26 cellular contexts compared by ENCODE assay signal in the genomic region with DNA sequence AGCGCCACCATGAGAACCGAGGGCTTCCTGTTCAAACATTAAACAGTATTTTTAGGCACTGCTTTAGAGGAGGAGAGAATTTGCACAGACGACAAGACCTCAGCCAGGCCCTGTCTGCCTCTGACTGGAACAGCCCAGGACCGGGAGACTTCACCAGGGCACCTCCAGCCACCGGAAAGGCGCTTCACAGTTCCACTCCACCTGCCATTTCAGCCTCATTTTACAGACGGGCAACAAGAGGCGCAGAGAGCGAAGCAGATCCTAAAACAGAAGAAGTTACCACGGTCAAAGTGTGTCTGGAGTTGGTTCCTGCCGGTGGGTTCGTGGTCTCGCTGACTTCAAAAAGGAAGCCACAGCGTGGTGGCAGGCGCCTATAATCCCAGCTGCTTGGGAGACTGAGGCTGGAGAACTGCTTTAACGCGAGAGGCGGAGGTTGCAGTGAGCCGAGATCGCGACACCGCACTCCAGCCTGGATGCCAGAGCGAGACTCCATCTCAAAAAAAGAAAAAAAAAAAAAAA. TPM values are rescaled to one million over a fixed set of nuclear protein-coding genes. Genes with fewer than 3 reads are reported as not detected.
"Had no signal": no experiment of that assay in that cellular context is flagged by ENCODE, and none has a peak within 500 bp of the region (broad histone marks: within the 10 kb centered on the region; RNA-seq: fewer than 3 reads in every experiment).

No MANE protein-coding gene starts in this region.

- H3K4me2 ChIP-seq: smooth muscle cell had no signal

- H3K4me3 Mint-ChIP-seq: activated naive CD8-positive, alpha-beta T cell; natural killer cell; stimulated activated memory B cell treated with anti-CD40 and anti-IgM and Interleukin-4, amounts not matched to agents 10 μg/mL and 1 μg/mL and 100 μg/mL, for 72 hours; stimulated activated naive CD8-positive, alpha-beta T cell treated with anti-CD3 and anti-CD28 coated beads, Interleukin-15, amount 100 ng/mL, for 72 hours; T-helper 2 cell treated with Interferon-gamma antibody and Interleukin-4, amounts not matched to agents 5 μg/mL and 100 μg/mL, for 36 hours had no signal

- DNase-seq: activated CD4-positive, alpha-beta T cell treated with anti-CD3 and anti-CD28 coated beads for 4 hours; activated CD4-positive, alpha-beta T cell treated with anti-CD3 and anti-CD28 coated beads, Interleukin-2, amount 50 U/mL, for 4 hours; activated effector memory CD4-positive, alpha-beta T cell treated with Interleukin-2 at 50 U/mL for 16 hours; activated naive CD4-positive, alpha-beta T cell treated with Interleukin-2 at 50 U/mL for 16 hours; activated T-cell treated with anti-CD3 and anti-CD28 coated beads for 4 hours; aorta; body of pancreas; dermis blood vessel endothelial cell; effector CD8-positive, alpha-beta T cell; left lung; lower lobe of right lung; mesenchymal stem cell; natural killer cell; nucleus accumbens; pancreas; psoas muscle; stimulated activated CD4-positive, alpha-beta T cell treated with anti-CD3 and anti-CD28 coated beads, Interleukin-1b, Interleukin-23, amount 100 ng/mL, for 48 hours; stimulated activated CD4-positive, alpha-beta T cell treated with anti-CD3 and anti-CD28 coated beads, Interleukin-4, amount 100 ng/mL, for 4 hours; stimulated activated CD8-positive, alpha-beta memory T cell treated with anti-CD3 and anti-CD28 coated beads, Interleukin-4, amount 100 ng/mL, for 48 hours; stimulated activated naive CD8-positive, alpha-beta T cell treated with anti-CD3 and anti-CD28 coated beads, Interleukin-15, amount 100 ng/mL, for 72 hours; thyroid gland had no signal

- H3K27ac Mint-ChIP-seq: activated naive CD8-positive, alpha-beta T cell; natural killer cell; stimulated activated memory B cell treated with anti-CD40 and anti-IgM and Interleukin-4, amounts not matched to agents 10 μg/mL and 1 μg/mL and 100 μg/mL, for 72 hours; stimulated activated naive CD8-positive, alpha-beta T cell treated with anti-CD3 and anti-CD28 coated beads, Interleukin-15, amount 100 ng/mL, for 72 hours; T-helper 2 cell treated with Interferon-gamma antibody and Interleukin-4, amounts not matched to agents 5 μg/mL and 100 μg/mL, for 36 hours had no signal

- H3K4me3 ChIP-seq: body of pancreas, left lung, lower lobe of right lung, pancreas, psoas muscle, smooth muscle cell, thyroid gland had no signal

- H3K4me1 ChIP-seq: body of pancreas, left lung, lower lobe of right lung, pancreas, psoas muscle had no signal

- H3K36me3 ChIP-seq: left lung, lower lobe of right lung, pancreas, thyroid gland had no signal

- H3K27me3 ChIP-seq: body of pancreas, thyroid gland had no signal

- H3K36me3 Mint-ChIP-seq: activated naive CD8-positive, alpha-beta T cell; natural killer cell had no signal

- ATAC-seq: body of pancreas; left lung; lower lobe of right lung; natural killer cell; pancreas; psoas muscle; stimulated activated memory B cell treated with anti-CD40 and anti-IgM and Interleukin-4, amounts not matched to agents 10 μg/mL and 1 μg/mL and 100 μg/mL, for 72 hours; stimulated activated naive CD8-positive, alpha-beta T cell treated with anti-CD3 and anti-CD28 coated beads, Interleukin-15, amount 100 ng/mL, for 72 hours had no signal

- H3K27ac ChIP-seq: body of pancreas, left lung, lower lobe of right lung, pancreas, psoas muscle, thyroid gland had no signal

- H3K9me3 ChIP-seq: body of pancreas, lower lobe of right lung, pancreas, psoas muscle, thyroid gland had no signal

- H3K9me3 Mint-ChIP-seq: natural killer cell; stimulated activated naive CD8-positive, alpha-beta T cell treated with anti-CD3 and anti-CD28 coated beads, Interleukin-15, amount 100 ng/mL, for 72 hours; T-helper 2 cell treated with Interferon-gamma antibody and Interleukin-4, amounts not matched to agents 5 μg/mL and 100 μg/mL, for 36 hours had no signal

RNA-seq across cellular contexts. Expression of a gene that starts 28.4 kb away (rescaled TPM):
- total RNA-seq: body of pancreas, epithelial cell of proximal tubule had no signal
